17 cellular contexts compared by ENCODE assay signal in the genomic region with DNA sequence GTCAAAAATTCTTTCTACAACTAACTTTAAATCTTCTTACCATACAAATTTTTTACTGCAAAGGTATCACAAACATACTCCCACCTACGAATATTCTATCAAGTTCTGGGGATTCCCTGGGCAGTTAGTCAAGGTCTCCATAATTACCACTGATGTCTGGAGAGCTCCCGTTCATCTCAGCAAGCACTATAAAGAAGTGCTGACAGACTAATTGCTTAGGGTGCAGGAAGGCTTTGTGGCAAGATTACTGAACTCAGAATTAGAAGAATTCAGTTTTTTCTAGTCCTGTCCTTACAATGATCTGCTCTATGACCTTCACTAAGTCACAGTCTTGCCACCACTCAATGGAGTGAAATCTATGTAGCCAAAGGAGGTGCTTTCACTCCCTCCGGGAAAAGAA.
DNase-seq lines count a peak whose midpoint lies in the region; ATAC-seq and TF ChIP-seq lines count a peak whose summit lies in the region.
"Had no signal": no experiment of that assay in that cellular context is flagged by ENCODE, and none has a peak within 500 bp of the region (broad histone marks: within the 10 kb centered on the region; RNA-seq: fewer than 3 reads in every experiment).

No MANE protein-coding gene starts in this region.

- ATAC-seq in activated CD4-positive, alpha-beta T cell treated with anti-CD3 and anti-CD28 coated beads for 36 hours, result peak; percentile 30
- no peak for ATAC-seq in CD4-positive, CD25-positive, alpha-beta regulatory T cell (ENCODE audit: low read depth in 2 of 2)
- ATAC-seq in gastrocnemius medialis, result no peak
- ATAC-seq: A549 had no signal

- H3K27ac Mint-ChIP-seq in activated CD4-positive, alpha-beta T cell treated with anti-CD3 and anti-CD28 coated beads for 36 hours, result peak overlapping the region; percentile 56
- H3K27ac Mint-ChIP-seq in CD4-positive, CD25-positive, alpha-beta regulatory T cell, result peak overlapping the region; percentile 90 to 97 (median 94)

- no peak for TF ChIP-seq CTCF in gastrocnemius medialis (IDR thresholded peaks at IDR 0.05 in 4 of 5, conservative IDR thresholded peaks at IDR 0.05 in 1 of 5)
- TF ChIP-seq CTCF in RWPE1 (conservative IDR thresholded peaks at IDR 0.05; ENCODE audit: low read depth), result no peak

- TF ChIP-seq POLR2A in gastrocnemius medialis (IDR thresholded peaks at IDR 0.05), result no peak

- H3K4me1 Mint-ChIP-seq in activated CD4-positive, alpha-beta T cell treated with anti-CD3 and anti-CD28 coated beads for 36 hours, result peaks cover 59% of the 10 kb centered on the region
- H3K4me1 Mint-ChIP-seq in CD4-positive, CD25-positive, alpha-beta regulatory T cell, result peaks cover 47 to 77% (median 63%) of the 10 kb centered on the region in 4 donors

- DNase-seq in activated CD4-positive, alpha-beta T cell treated with anti-CD3 and anti-CD28 coated beads for 36 hours, result no peak
- DNase-seq in activated CD4-positive, alpha-beta T cell treated with anti-CD3 and anti-CD28 coated beads for 48 hours, result no peak
- no peak for DNase-seq in CD4-positive, CD25-positive, alpha-beta regulatory T cell
- DNase-seq in NCI-H2227 (lab: John Stamatoyannopoulos, UW; ENCODE audit: unreplicated experiment) (peak; percentile 39), gastrocnemius medialis (no peak), GM19240 (ENCODE audit: insufficient read length, low spot score) (no peak), RWPE1 (ENCODE audit: low spot score) (no peak)
- no peak for DNase-seq in effector memory CD4-positive, alpha-beta T cell
- DNase-seq: activated gamma-delta T cell; effector CD4-positive, alpha-beta T cell; esophagus squamous epithelium; kidney glomerular epithelial cell; NCI-H526; uterus had no signal

- H3K9me3 ChIP-seq in CD4-positive, CD25-positive, alpha-beta regulatory T cell (ENCODE audit: control insufficient read depth in 2 of 2, low read length in 2 of 2), result no peaks in the 10 kb centered on the region
- no peaks in the 10 kb centered on the region for H3K9me3 ChIP-seq in effector memory CD4-positive, alpha-beta T cell (ENCODE audit: control insufficient read depth, low read length)
- H3K9me3 ChIP-seq in gastrocnemius medialis, result no peaks in the 10 kb centered on the region
- H3K9me3 ChIP-seq: A549, ascending aorta, esophagus squamous epithelium, suprapubic skin, uterus had no signal

- CTCF ChIA-PET in activated CD4-positive, alpha-beta T cell treated with anti-CD3 and anti-CD28 coated beads for 36 hours (lab: Charles Lee), result interaction anchor here (0.6 to 1.8 kb wide), 2 partner anchors 10 to 106 kb away, joined by 4 to 5 read pairs; no protein-coding TSS in a partner anchor
- CTCF ChIA-PET in RWPE1 (lab: Yijun Ruan, JAX), result no interaction called here

- no peaks in the 10 kb centered on the region for H3K27me3 Mint-ChIP-seq in activated CD4-positive, alpha-beta T cell treated with anti-CD3 and anti-CD28 coated beads for 36 hours
- no peaks in the 10 kb centered on the region for H3K27me3 Mint-ChIP-seq in CD4-positive, CD25-positive, alpha-beta regulatory T cell

- intact Hi-C loops in activated CD4-positive, alpha-beta T cell treated with anti-CD3 and anti-CD28 coated beads for 36 hours (cut with DNase I, micrococcal nuclease), result loop anchor here in 1 of 2 experiments (2.0 to 10.0 kb wide), 2 partner anchors 14 to 394 kb away; a partner anchor contains a TSS
- intact Hi-C loops in gastrocnemius medialis (cut with DNase I; ENCODE audit: low total_unique reads), result no loop called here

- H3K4me3 Mint-ChIP-seq in activated CD4-positive, alpha-beta T cell treated with anti-CD3 and anti-CD28 coated beads for 36 hours, result no peak overlapping the region
- peak overlapping the region; percentile 64 to 78 (median 68) for H3K4me3 Mint-ChIP-seq in CD4-positive, CD25-positive, alpha-beta regulatory T cell

- H3K36me3 Mint-ChIP-seq in activated CD4-positive, alpha-beta T cell treated with anti-CD3 and anti-CD28 coated beads for 36 hours (ENCODE audit: low read depth), result peaks cover 23% of the 10 kb centered on the region
- H3K36me3 Mint-ChIP-seq in CD4-positive, CD25-positive, alpha-beta regulatory T cell, result peaks cover 37% of the 10 kb centered on the region

- POLR2A ChIA-PET in activated CD4-positive, alpha-beta T cell treated with anti-CD3 and anti-CD28 coated beads for 36 hours (lab: Charles Lee), result interaction anchor here (0.6 kb wide), 1 partner anchor 84 kb away, joined by 6 read pairs; no protein-coding TSS in a partner anchor
- POLR2A ChIA-PET in RWPE1 (lab: Yijun Ruan, JAX; ENCODE audit: low non-redundant PET), result no interaction called here

- H3K9me3 Mint-ChIP-seq in activated CD4-positive, alpha-beta T cell treated with anti-CD3 and anti-CD28 coated beads for 36 hours (ENCODE audit: low read depth), result no peaks in the 10 kb centered on the region
- H3K9me3 Mint-ChIP-seq in CD4-positive, CD25-positive, alpha-beta regulatory T cell, result no peaks in the 10 kb centered on the region

- H3K27me3 ChIP-seq in CD4-positive, CD25-positive, alpha-beta regulatory T cell (ENCODE audit: control insufficient read depth, insufficient read depth, low read length), result no peaks in the 10 kb centered on the region
- no peaks in the 10 kb centered on the region for H3K27me3 ChIP-seq in effector memory CD4-positive, alpha-beta T cell (replicated peaks; ENCODE audit: control insufficient read depth, insufficient read depth, low read length, poor library complexity, severe bottlenecking)
- no peaks in the 10 kb centered on the region for H3K27me3 ChIP-seq in gastrocnemius medialis
- H3K27me3 ChIP-seq: ascending aorta, esophagus squamous epithelium, suprapubic skin, uterus had no signal

- peak overlapping the region; percentile 51 for H3K4me3 ChIP-seq in CD4-positive, CD25-positive, alpha-beta regulatory T cell (ENCODE audit: low read depth, low read length)
- no peak overlapping the region for H3K4me3 ChIP-seq in effector memory CD4-positive, alpha-beta T cell (ENCODE audit: insufficient read depth, low read depth, low read length, poor library complexity, severe bottlenecking)
- H3K4me3 ChIP-seq in gastrocnemius medialis, result no peak overlapping the region
- H3K4me3 ChIP-seq: A549, ascending aorta, esophagus squamous epithelium, suprapubic skin, uterus had no signal

- peaks cover 68% of the 10 kb centered on the region for H3K4me1 ChIP-seq in CD4-positive, CD25-positive, alpha-beta regulatory T cell (ENCODE audit: control insufficient read depth, insufficient read depth, low read length, poor library complexity, severe bottlenecking)
- peaks cover 9% of the 10 kb centered on the region for H3K4me1 ChIP-seq in effector memory CD4-positive, alpha-beta T cell (ENCODE audit: control insufficient read depth, insufficient read depth, low read length, poor library complexity, severe bottlenecking)
- peaks cover 13 to 33% of the 10 kb centered on the region in 2 donors for H3K4me1 ChIP-seq in gastrocnemius medialis
- H3K4me1 ChIP-seq: uterus had no signal

- in situ Hi-C loops in gastrocnemius medialis (cut with MboI; ENCODE audit: low sequenced_read_pairs in 4 of 4), result loop anchor here in 1 of 4 donors (10.0 kb wide), 1 partner anchor 204 kb away; no protein-coding TSS in a partner anchor

- peak overlapping the region; percentile 82 for H3K27ac ChIP-seq in CD4-positive, CD25-positive, alpha-beta regulatory T cell (ENCODE audit: insufficient read depth, low read length, poor library complexity, severe bottlenecking)
- peak overlapping the region; percentile 54 for H3K27ac ChIP-seq in effector memory CD4-positive, alpha-beta T cell (ENCODE audit: insufficient read depth, low read length, poor library complexity, severe bottlenecking)
- H3K27ac ChIP-seq in gastrocnemius medialis (no peak overlapping the region), RWPE1 (no peak overlapping the region)
- H3K27ac ChIP-seq: A549, ascending aorta, esophagus squamous epithelium, suprapubic skin, uterus had no signal

- peaks cover 22% of the 10 kb centered on the region for H3K36me3 ChIP-seq in CD4-positive, CD25-positive, alpha-beta regulatory T cell (ENCODE audit: control insufficient read depth, insufficient read depth, low read length)
- peaks cover 17% of the 10 kb centered on the region for H3K36me3 ChIP-seq in effector memory CD4-positive, alpha-beta T cell (ENCODE audit: control insufficient read depth, insufficient read depth, low read length)
- H3K36me3 ChIP-seq in gastrocnemius medialis, result no peaks in the 10 kb centered on the region
- H3K36me3 ChIP-seq: ascending aorta, suprapubic skin, uterus had no signal

Comparison
In these comparisons a context has a peak if more than half of its experiments do, and no peak if none do; other contexts are left out.
1. H3K27ac ChIP-seq: peak in CD4-positive, CD25-positive, alpha-beta regulatory T cell (single experiment) and effector memory CD4-positive, alpha-beta T cell (single experiment); none in gastrocnemius medialis (0 of 4) and RWPE1 (single experiment).